ENCODE assay signal across 18 cellular contexts in genomic region chr14:40870252-40870651, GRCh38.
DNase-seq lines count a peak whose midpoint lies in the region; ATAC-seq and TF ChIP-seq lines count a peak whose summit lies in the region.
"Had no signal": no experiment of that assay in that cellular context is flagged by ENCODE, and none has a peak within 500 bp of the region (broad histone marks: within the 10 kb centered on the region; RNA-seq: fewer than 3 reads in every experiment).

No MANE protein-coding gene starts in this region.

- no peak for TF ChIP-seq POLR2A in Peyer's patch (IDR thresholded peaks at IDR 0.05)

- no peak for ATAC-seq in SK-N-SH treated with all-trans-retinoic acid at 6 μM for 48 hours
- no peak for ATAC-seq in activated CD8-positive, alpha-beta T cell treated with anti-CD3 and anti-CD28 coated beads for 36 hours
- ATAC-seq in stimulated activated effector memory CD8-positive, alpha-beta T cell treated with anti-CD3 and anti-CD28 coated beads, Interleukin-12 subunit alpha, Interleukin-12 subunit beta, amount 100 ng/mL, for 72 hours: no peak
- ATAC-seq: T-helper 17 cell had no signal

- H3K79me2 ChIP-seq in SK-N-SH (ENCODE audit: insufficient read depth) (no peaks in the 10 kb centered on the region), SU-DHL-6 (ENCODE audit: insufficient read depth, low read length) (no peaks in the 10 kb centered on the region)

- H2AFZ ChIP-seq in SK-N-SH (ENCODE audit: low read depth) (no peak overlapping the region), SU-DHL-6 (ENCODE audit: low read depth, low read length, severe bottlenecking) (peak overlapping the region; percentile 88)

- H3K27me3 ChIP-seq in SK-N-SH (ENCODE audit: insufficient read depth): no peaks in the 10 kb centered on the region
- H3K27me3 ChIP-seq in SU-DHL-6 (ENCODE audit: low read length): no peaks in the 10 kb centered on the region
- no peaks in the 10 kb centered on the region for H3K27me3 ChIP-seq in Peyer's patch
- H3K27me3 ChIP-seq: sigmoid colon had no signal

- POLR2A ChIA-PET in SK-N-SH (lab: Yijun Ruan, JAX): no interaction called here
- POLR2A ChIA-PET in activated CD8-positive, alpha-beta T cell treated with anti-CD3 and anti-CD28 coated beads for 36 hours (lab: Charles Lee): no interaction called here

- no peaks in the 10 kb centered on the region for H3K27me3 Mint-ChIP-seq in type B pancreatic cell
- no peaks in the 10 kb centered on the region for H3K27me3 Mint-ChIP-seq in activated CD8-positive, alpha-beta T cell treated with anti-CD3 and anti-CD28 coated beads for 36 hours
- H3K27me3 Mint-ChIP-seq: T-helper 17 cell had no signal

- H3K4me3 Mint-ChIP-seq in type B pancreatic cell: no peak overlapping the region
- H3K4me3 Mint-ChIP-seq in activated CD8-positive, alpha-beta T cell treated with anti-CD3 and anti-CD28 coated beads for 36 hours: no peak overlapping the region
- no peak overlapping the region for H3K4me3 Mint-ChIP-seq in stimulated activated effector memory CD8-positive, alpha-beta T cell treated with anti-CD3 and anti-CD28 coated beads, Interleukin-12 subunit alpha, Interleukin-12 subunit beta, amount 100 ng/mL, for 72 hours
- H3K4me3 Mint-ChIP-seq: T-helper 17 cell had no signal

- no peaks in the 10 kb centered on the region for H3K4me1 Mint-ChIP-seq in type B pancreatic cell (ENCODE audit: unreplicated experiment)
- no peaks in the 10 kb centered on the region for H3K4me1 Mint-ChIP-seq in activated CD8-positive, alpha-beta T cell treated with anti-CD3 and anti-CD28 coated beads for 36 hours (ENCODE audit: low read depth)
- H3K4me1 Mint-ChIP-seq in stimulated activated effector memory CD8-positive, alpha-beta T cell treated with anti-CD3 and anti-CD28 coated beads, Interleukin-12 subunit alpha, Interleukin-12 subunit beta, amount 100 ng/mL, for 72 hours: no peaks in the 10 kb centered on the region
- H3K4me1 Mint-ChIP-seq: T-helper 17 cell had no signal

- CTCF ChIA-PET in SK-N-SH (lab: Yijun Ruan, JAX): interaction anchor here (0.6 to 1.3 kb wide), 3 partner anchors 25 to 731 kb away, joined by 3 to 6 read pairs (median 3); no protein-coding TSS in a partner anchor
- CTCF ChIA-PET in activated CD8-positive, alpha-beta T cell treated with anti-CD3 and anti-CD28 coated beads for 36 hours (lab: Charles Lee): no interaction called here

- 5% methylated on average over 1 of the region's 1 CpG for WGBS in SK-N-SH (ENCODE audit: low lambda C conversion rate)

- intact Hi-C loops in activated CD8-positive, alpha-beta T cell treated with anti-CD3 and anti-CD28 coated beads for 36 hours (cut with micrococcal nuclease): no loop called here

- H3F3A ChIP-seq in SK-N-SH (replicated peaks; ENCODE audit: insufficient read depth) (no peaks in the 10 kb centered on the region), SU-DHL-6 (ENCODE audit: insufficient read depth) (no peaks in the 10 kb centered on the region)

- no peak overlapping the region for H3K27ac ChIP-seq in SK-N-SH (ENCODE audit: low read depth in 2 of 2, low read length in 1 of 2)
- H3K27ac ChIP-seq in SU-DHL-6 (ENCODE audit: low read depth, low read length): no peak overlapping the region
- H3K27ac ChIP-seq in Peyer's patch: no peak overlapping the region
- H3K27ac ChIP-seq: sigmoid colon had no signal

- H3K9me3 ChIP-seq in SK-N-SH (no peaks in the 10 kb centered on the region), SU-DHL-6 (ENCODE audit: insufficient read depth, low read length) (0 out of 2 replicates have a peak, but pooled peaks cover 1% of the 10 kb centered on the region), Peyer's patch (no peaks in the 10 kb centered on the region)
- H3K9me3 ChIP-seq: sigmoid colon had no signal

- H3K36me3 Mint-ChIP-seq in type B pancreatic cell: no peaks in the 10 kb centered on the region
- H3K36me3 Mint-ChIP-seq in activated CD8-positive, alpha-beta T cell treated with anti-CD3 and anti-CD28 coated beads for 36 hours (ENCODE audit: low read depth): no peaks in the 10 kb centered on the region
- H3K36me3 Mint-ChIP-seq in stimulated activated effector memory CD8-positive, alpha-beta T cell treated with anti-CD3 and anti-CD28 coated beads, Interleukin-12 subunit alpha, Interleukin-12 subunit beta, amount 100 ng/mL, for 72 hours: no peaks in the 10 kb centered on the region

- no peak overlapping the region for H3K9ac ChIP-seq in SK-N-SH
- no peak overlapping the region for H3K9ac ChIP-seq in SU-DHL-6 (ENCODE audit: low read length)

- no peaks in the 10 kb centered on the region for H4K20me1 ChIP-seq in SK-N-SH (ENCODE audit: insufficient read depth)
- no peaks in the 10 kb centered on the region for H4K20me1 ChIP-seq in SU-DHL-6 (ENCODE audit: low read depth, low read length)

- DNase-seq in SK-N-SH: no peak
- peak; percentile 7 for DNase-seq in NCI-H1694 (lab: John Stamatoyannopoulos, UW)
- no peak for DNase-seq in type B pancreatic cell (ENCODE audit: extremely low spot score, unreplicated experiment)
- no peak for DNase-seq in activated CD8-positive, alpha-beta T cell treated with anti-CD3 and anti-CD28 coated beads for 36 hours
- no peak for DNase-seq in Peyer's patch
- no peak for DNase-seq in stimulated activated effector memory CD8-positive, alpha-beta T cell treated with anti-CD3 and anti-CD28 coated beads, Interleukin-12 subunit alpha, Interleukin-12 subunit beta, amount 100 ng/mL, for 72 hours (ENCODE audit: low spot score in 2 of 2)
- DNase-seq: activated CD4-positive, alpha-beta T cell treated with anti-CD3 and anti-CD28 coated beads for 1 hour; activated effector memory CD4-positive, alpha-beta T cell treated with anti-CD3 and anti-CD28 coated beads, Interleukin-2, amount 50 U/mL, for 16 hours; AML-193; cerebellar nuclear complex; HCEC 1CT; hypothalamus; NCI-H774; sigmoid colon; stimulated activated CD4-positive, alpha-beta T cell treated with anti-CD3 and anti-CD28 coated beads, Interleukin-1b, Interleukin-23, amount 100 ng/mL, for 48 hours; T-helper 17 cell had no signal

- H3K4me1 ChIP-seq in SK-N-SH (ENCODE audit: control insufficient read depth in 1 of 2, insufficient read depth in 2 of 2, low read depth in 1 of 2, low read length in 1 of 2) (no peaks in the 10 kb centered on the region), Peyer's patch (no peaks in the 10 kb centered on the region)
- H3K4me1 ChIP-seq: sigmoid colon had no signal

- no peaks in the 10 kb centered on the region for H3K36me3 ChIP-seq in SK-N-SH (replicated peaks in 1 of 2; ENCODE audit: control insufficient read depth in 1 of 2, insufficient read depth in 2 of 2, low read length in 1 of 2)
- no peaks in the 10 kb centered on the region for H3K36me3 ChIP-seq in SU-DHL-6 (ENCODE audit: low read length)
- no peaks in the 10 kb centered on the region for H3K36me3 ChIP-seq in Peyer's patch
- H3K36me3 ChIP-seq: sigmoid colon had no signal

- TF ChIP-seq CTCF in SK-N-SH (IDR thresholded peaks at IDR 0.05) (no peak), SU-DHL-6 (IDR thresholded peaks at IDR 0.05; ENCODE audit: insufficient read depth, low read length, poor library complexity, severe bottlenecking) (no peak), type B pancreatic cell (conservative IDR thresholded peaks at IDR 0.05) (peak; percentile 50), Peyer's patch (IDR thresholded peaks at IDR 0.05) (no peak)
- no peak for TF ChIP-seq CTCF in activated CD8-positive, alpha-beta T cell treated with anti-CD3 and anti-CD28 coated beads for 36 hours (IDR thresholded peaks at IDR 0.05)

- H3K4me3 ChIP-seq in SK-N-SH (ENCODE audit: low read depth in 2 of 2, low read length in 1 of 2): no peak overlapping the region
- no peak overlapping the region for H3K4me3 ChIP-seq in SU-DHL-6 (ENCODE audit: insufficient read depth, low read length, poor library complexity, severe bottlenecking)
- H3K4me3 ChIP-seq in Peyer's patch: no peak overlapping the region
- H3K4me3 ChIP-seq: sigmoid colon had no signal

- H3K9me3 Mint-ChIP-seq in type B pancreatic cell: no peaks in the 10 kb centered on the region
- H3K9me3 Mint-ChIP-seq in activated CD8-positive, alpha-beta T cell treated with anti-CD3 and anti-CD28 coated beads for 36 hours: peaks cover 3% of the 10 kb centered on the region
- peaks cover 3% of the 10 kb centered on the region for H3K9me3 Mint-ChIP-seq in stimulated activated effector memory CD8-positive, alpha-beta T cell treated with anti-CD3 and anti-CD28 coated beads, Interleukin-12 subunit alpha, Interleukin-12 subunit beta, amount 100 ng/mL, for 72 hours

- no peak for TF ChIP-seq EP300 in SK-N-SH (IDR thresholded peaks at IDR 0.05; ENCODE audit: borderline replicate concordance in 1 of 2, low read depth in 1 of 2, low read length in 1 of 2)

- no peak overlapping the region for H3K4me2 ChIP-seq in SK-N-SH
- peak overlapping the region; percentile 47 for H3K4me2 ChIP-seq in SU-DHL-6 (ENCODE audit: low read depth, low read length, poor library complexity, severe bottlenecking)

- H3K9me2 ChIP-seq in SK-N-SH (no peaks in the 10 kb centered on the region), SU-DHL-6 (replicated peaks; ENCODE audit: insufficient read depth, low read length) (no peaks in the 10 kb centered on the region)

- peak; percentile 44; the same call in 1 of the 2 replicates for TF ChIP-seq RAD21 in SK-N-SH (IDR thresholded peaks at IDR 0.05; ENCODE audit: low read length)

- H3K27ac Mint-ChIP-seq in type B pancreatic cell: no peak overlapping the region
- no peak overlapping the region for H3K27ac Mint-ChIP-seq in activated CD8-positive, alpha-beta T cell treated with anti-CD3 and anti-CD28 coated beads for 36 hours
- H3K27ac Mint-ChIP-seq in stimulated activated effector memory CD8-positive, alpha-beta T cell treated with anti-CD3 and anti-CD28 coated beads, Interleukin-12 subunit alpha, Interleukin-12 subunit beta, amount 100 ng/mL, for 72 hours: no peak overlapping the region
- H3K27ac Mint-ChIP-seq: T-helper 17 cell had no signal

TF ChIP-seq in SK-N-SH, 30 proteins besides CTCF, POLR2A, EP300 and RAD21 (continues in another document):
- TF ChIP-seq RCOR1 (IDR thresholded peaks at IDR 0.05; ENCODE audit: low read length) (no peak), ELF1 (IDR thresholded peaks at IDR 0.05) (no peak), GATA2 (CRISPR knock-in tag; IDR thresholded peaks at IDR 0.05) (no peak)

TF ChIP-seq in SK-N-SH treated with all-trans-retinoic acid at 6 μM for 48 hours, 23 proteins besides CTCF, POLR2A, EP300 and RAD21 (continues in another document):
- no peak for TF ChIP-seq RARB (CRISPR knock-in tag; IDR thresholded peaks at IDR 0.05)
- no peak for TF ChIP-seq TOX (CRISPR knock-in tag; IDR thresholded peaks at IDR 0.05; ENCODE audit: borderline replicate concordance)
- no peak for TF ChIP-seq ZNF565 (CRISPR knock-in tag; conservative IDR thresholded peaks at IDR 0.05; ENCODE audit: low read depth)
